ENCODE assay signal across 22 cellular contexts in the genomic region with DNA sequence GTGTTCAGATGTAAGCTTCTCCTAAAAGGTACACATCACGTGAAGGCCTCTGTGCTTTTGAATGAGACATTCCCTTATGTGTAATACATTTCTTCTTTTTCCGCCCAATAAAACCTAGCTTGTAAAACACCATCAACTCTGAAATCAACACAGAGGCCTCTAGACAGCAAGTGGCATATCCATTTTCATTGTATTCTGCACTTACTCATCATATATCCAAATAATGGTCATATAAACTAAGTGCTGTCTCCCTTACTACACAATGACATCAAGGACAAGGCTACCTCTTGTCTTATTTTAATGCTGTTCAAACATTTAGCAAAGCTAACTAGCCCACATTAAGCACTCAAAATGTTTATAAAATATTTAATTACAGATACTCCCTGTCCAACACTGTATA.
"Had no signal": no experiment of that assay in that cellular context is flagged by ENCODE, and none has a peak within 500 bp of the region (broad histone marks: within the 10 kb centered on the region; RNA-seq: fewer than 3 reads in every experiment).

No MANE protein-coding gene starts in this region.

- ATAC-seq: activated naive CD4-positive, alpha-beta T cell treated with anti-CD3 and anti-CD28 coated beads, Interleukin-2, amount 50 U/mL, for 72 hours; left lung; sciatic nerve; stimulated activated memory B cell treated with anti-CD40 and anti-IgM and Interleukin-4, amounts not matched to agents 10 μg/mL and 1 μg/mL and 100 μg/mL, for 72 hours had no signal

- H3K4me1 ChIP-seq: adrenal gland, left lung, thyroid gland had no signal

- H3K36me3 Mint-ChIP-seq: activated naive CD4-positive, alpha-beta T cell treated with anti-CD3 and anti-CD28 coated beads, Interleukin-2, amount 50 U/mL, for 72 hours; mesothelial cell of epicardium; stimulated activated memory B cell treated with anti-CD40 and anti-IgM and Interleukin-4, amounts not matched to agents 10 μg/mL and 1 μg/mL and 100 μg/mL, for 72 hours had no signal

- H3K4me2 ChIP-seq: smooth muscle cell had no signal

- H3K27ac Mint-ChIP-seq: activated naive CD4-positive, alpha-beta T cell treated with anti-CD3 and anti-CD28 coated beads, Interleukin-2, amount 50 U/mL, for 72 hours; activated T-helper 1 cell treated with anti-CD3 and anti-CD28 coated beads, Interleukin-12 subunit alpha, Interleukin-12 subunit beta, Interleukin-2, Interleukin-4 antibody, amounts not matched to agents 30 ng/mL and 10 ng/mL and 1 ng/mL, durations not matched to agents 14 hours and 24 hours and 36 hours; mesothelial cell of epicardium; nephron; stimulated activated memory B cell treated with anti-CD40 and anti-IgM and Interleukin-4, amounts not matched to agents 10 μg/mL and 1 μg/mL and 100 μg/mL, for 72 hours had no signal

- H3K4me1 Mint-ChIP-seq: mesothelial cell of epicardium; nephron; stimulated activated memory B cell treated with anti-CD40 and anti-IgM and Interleukin-4, amounts not matched to agents 10 μg/mL and 1 μg/mL and 100 μg/mL, for 72 hours had no signal

- H3K9me3 Mint-ChIP-seq: activated T-helper 1 cell treated with anti-CD3 and anti-CD28 coated beads, Interleukin-12 subunit alpha, Interleukin-12 subunit beta, Interleukin-2, Interleukin-4 antibody, amounts not matched to agents 30 ng/mL and 10 ng/mL and 1 ng/mL, durations not matched to agents 14 hours and 24 hours and 36 hours; mesothelial cell of epicardium; nephron; stimulated activated memory B cell treated with anti-CD40 and anti-IgM and Interleukin-4, amounts not matched to agents 10 μg/mL and 1 μg/mL and 100 μg/mL, for 72 hours had no signal

- H3K27ac ChIP-seq: adrenal gland, left lung, thyroid gland, WERI-Rb-1 had no signal

- DNase-seq: activated CD4-positive, alpha-beta T cell treated with anti-CD3 and anti-CD28 coated beads, Interleukin-2, amount 50 U/mL, for 48 hours; activated gamma-delta T cell treated with Interleukin-2 at 50 U/mL for 16 hours; activated T-cell treated with anti-CD3 and anti-CD28 coated beads for 4 hours; adrenal gland; cerebellar nuclear complex; cortex of kidney; erythroblast; foreskin melanocyte; hypothalamus; islet precursor cell; left lung; nucleus accumbens; stimulated activated CD4-positive, alpha-beta T cell treated with anti-CD3 and anti-CD28 coated beads, Interleukin-4, amount 100 ng/mL, for 4 hours; thyroid gland; WERI-Rb-1 had no signal

- H3K4me3 ChIP-seq: adrenal gland, left lung, smooth muscle cell, thyroid gland had no signal

- H3K36me3 ChIP-seq: adrenal gland, left lung, thyroid gland, WERI-Rb-1 had no signal

- H3K27me3 ChIP-seq: adrenal gland, left lung, thyroid gland had no signal

- H3K27me3 Mint-ChIP-seq: stimulated activated memory B cell treated with anti-CD40 and anti-IgM and Interleukin-4, amounts not matched to agents 10 μg/mL and 1 μg/mL and 100 μg/mL, for 72 hours had no signal

- H3K4me3 Mint-ChIP-seq: activated T-helper 1 cell treated with anti-CD3 and anti-CD28 coated beads, Interleukin-12 subunit alpha, Interleukin-12 subunit beta, Interleukin-2, Interleukin-4 antibody, amounts not matched to agents 30 ng/mL and 10 ng/mL and 1 ng/mL, durations not matched to agents 14 hours and 24 hours and 36 hours; mesothelial cell of epicardium; nephron; stimulated activated memory B cell treated with anti-CD40 and anti-IgM and Interleukin-4, amounts not matched to agents 10 μg/mL and 1 μg/mL and 100 μg/mL, for 72 hours had no signal
